Comparison of ENCODE assay signal across 14 cellular contexts in genomic region chr10:67438605-67439258, GRCh38.
A peak's percentile ranks its signal among the peaks of the same experiment; 100 is the strongest.
DNase-seq lines count a peak whose midpoint lies in the region; ATAC-seq lines count a peak whose summit lies in the region.
"Had no signal": no experiment of that assay in that cellular context is flagged by ENCODE, and none has a peak within 500 bp of the region (broad histone marks: within the 10 kb centered on the region; RNA-seq: fewer than 3 reads in every experiment).

No MANE protein-coding gene starts in this region.

- intact Hi-C loops in activated CD4-positive, alpha-beta memory T cell treated with anti-CD3 and anti-CD28 coated beads for 36 hours (cut with micrococcal nuclease): no loop called here

- no peak overlapping the region for H3K4me3 Mint-ChIP-seq in activated CD4-positive, alpha-beta memory T cell treated with anti-CD3 and anti-CD28 coated beads for 36 hours
- H3K4me3 Mint-ChIP-seq: CD4-positive, alpha-beta T cell had no signal

- H3K4me1 Mint-ChIP-seq in activated CD4-positive, alpha-beta memory T cell treated with anti-CD3 and anti-CD28 coated beads for 36 hours (ENCODE audit: low read depth): no peaks in the 10 kb centered on the region

- CTCF ChIA-PET in activated CD4-positive, alpha-beta memory T cell treated with anti-CD3 and anti-CD28 coated beads for 36 hours (lab: Charles Lee): no interaction called here

- DNase-seq in Ammon's horn (ENCODE audit: low spot score): peak; percentile 5
- peak; percentile 8 for DNase-seq in RPMI8226
- peak; percentile 34 for DNase-seq in medulla oblongata (ENCODE audit: extremely low spot score)
- DNase-seq in activated CD4-positive, alpha-beta memory T cell treated with anti-CD3 and anti-CD28 coated beads for 36 hours: no peak
- DNase-seq in nucleus accumbens (lab: John Stamatoyannopoulos, UW): no peak
- no peak for DNase-seq in stimulated activated naive CD4-positive, alpha-beta T cell treated with Interleukin-2 at 50 U/mL for 16 hours (lab: John Stamatoyannopoulos, UW)
- DNase-seq: AML-193; CD4-positive, alpha-beta T cell; Karpas-422; NCI-H2029; NCI-H2171 treated with DMSO at 0.1 percent for 48 hours; NCI-H510A treated with DMSO at 0.1 percent for 48 hours had no signal

- POLR2A ChIA-PET in activated CD4-positive, alpha-beta memory T cell treated with anti-CD3 and anti-CD28 coated beads for 36 hours (lab: Charles Lee): no interaction called here

- H3K36me3 Mint-ChIP-seq in activated CD4-positive, alpha-beta memory T cell treated with anti-CD3 and anti-CD28 coated beads for 36 hours: no peaks in the 10 kb centered on the region

- peaks cover 4% of the 10 kb centered on the region for H3K27me3 Mint-ChIP-seq in activated CD4-positive, alpha-beta memory T cell treated with anti-CD3 and anti-CD28 coated beads for 36 hours

- ATAC-seq in HG03432 (IDR thresholded peaks at IDR 0.05; ENCODE audit: unreplicated experiment): peak; percentile 54
- no peak for ATAC-seq in GM21576 (IDR thresholded peaks at IDR 0.05; ENCODE audit: unreplicated experiment)

- no peak overlapping the region for H3K27ac Mint-ChIP-seq in activated CD4-positive, alpha-beta memory T cell treated with anti-CD3 and anti-CD28 coated beads for 36 hours
- H3K27ac Mint-ChIP-seq: CD4-positive, alpha-beta T cell had no signal

- H3K9me3 Mint-ChIP-seq in activated CD4-positive, alpha-beta memory T cell treated with anti-CD3 and anti-CD28 coated beads for 36 hours: peaks cover 20% of the 10 kb centered on the region

Comparison
In these comparisons a context has a peak if more than half of its experiments do, and no peak if none do; other contexts are left out.
1. DNase-seq: peak in Ammon's horn (single experiment), RPMI8226 (single experiment) and medulla oblongata (single experiment); none in activated CD4-positive, alpha-beta memory T cell treated with anti-CD3 and anti-CD28 coated beads for 36 hours (single experiment), nucleus accumbens (0 of 56) and stimulated activated naive CD4-positive, alpha-beta T cell treated with Interleukin-2 at 50 U/mL for 16 hours (single experiment).